19 cellular contexts compared by ENCODE assay signal in genomic region chr19:55393362-55393761, GRCh38. TPM values are rescaled to one million over a fixed set of nuclear protein-coding genes. Genes with fewer than 3 reads are reported as not detected.
A peak's percentile ranks its signal among the peaks of the same experiment; 100 is the strongest.
DNase-seq lines count a peak whose midpoint lies in the region; ATAC-seq and TF ChIP-seq lines count a peak whose summit lies in the region.
"Had no signal": no experiment of that assay in that cellular context is flagged by ENCODE, and none has a peak within 500 bp of the region (broad histone marks: within the 10 kb centered on the region; RNA-seq: fewer than 3 reads in every experiment).

No MANE protein-coding gene starts in this region.

- intact Hi-C loops in Calu3 (cut with micrococcal nuclease; ENCODE audit: unreplicated experiment), result no loop called here
- intact Hi-C loops in head of caudate nucleus (cut with DNase I), result no loop called here

- H3K27ac ChIP-seq in HUES48 (ENCODE audit: low read depth, low read length), result peak overlapping the region; percentile 76
- H3K27ac ChIP-seq in mesodermal cell (ENCODE audit: low read depth, low read length, severe bottlenecking), result peak overlapping the region; percentile 41
- H3K27ac ChIP-seq in CD8-positive, alpha-beta memory T cell (ENCODE audit: low read depth, low read length), result no peak overlapping the region
- H3K27ac ChIP-seq: HL-60, SK-N-MC had no signal

- no peaks in the 10 kb centered on the region for H3K27me3 ChIP-seq in HUES48 (ENCODE audit: control insufficient read depth, insufficient read depth, low read length)
- H3K27me3 ChIP-seq in CD8-positive, alpha-beta memory T cell (ENCODE audit: insufficient read depth, low read length, poor library complexity, severe bottlenecking), result no peaks in the 10 kb centered on the region

- H3K36me3 Mint-ChIP-seq in Calu3 (ENCODE audit: insufficient read depth, unreplicated experiment), result peaks cover 60% of the 10 kb centered on the region
- H3K36me3 Mint-ChIP-seq in brain, result peaks cover 29% of the 10 kb centered on the region
- peaks cover 0 to 42% (median 0%) of the 10 kb centered on the region in 3 donors for H3K36me3 Mint-ChIP-seq in CD8-positive, alpha-beta memory T cell

- CTCF ChIA-PET in Calu3 (lab: Charles Lee), result interaction anchor here (0.7 kb wide), 1 partner anchor 13 kb away, joined by 6 read pairs; no protein-coding TSS in a partner anchor
- CTCF ChIA-PET in CD8-positive, alpha-beta memory T cell (lab: Charles Lee), result interaction anchor here (1.4 to 1.6 kb wide), 2 partner anchors 9 to 10 kb away, joined by 3 to 4 read pairs; partner anchors contain the start of gene TMEM238

- DNase-seq in Calu3 (no peak), head of caudate nucleus (no peak)
- DNase-seq in CD8-positive, alpha-beta memory T cell, result no peak
- DNase-seq: Karpas-422, NCI-H1417, NCI-H1930, NCI-H2171, NCI-H446 treated with DMSO at 0.1 percent for 48 hours, NCI-H748 treated with DMSO at 0.1 percent for 48 hours had no signal

- TF ChIP-seq CTCF in Calu3 (IDR thresholded peaks at IDR 0.05; ENCODE audit: unreplicated experiment) (no peak), brain (conservative IDR thresholded peaks at IDR 0.05) (no peak)

- no peak overlapping the region for H3K9ac ChIP-seq in HUES48 (ENCODE audit: low read depth, low read length)

- H3K4me3 ChIP-seq in HUES48 (ENCODE audit: low read depth, low read length) (no peak overlapping the region), mesodermal cell (ENCODE audit: extremely low read depth, insufficient read depth, low read length, poor library complexity, severe bottlenecking) (no peak overlapping the region)
- H3K4me3 ChIP-seq in CD8-positive, alpha-beta memory T cell (ENCODE audit: low read length), result no peak overlapping the region
- H3K4me3 ChIP-seq: SK-N-MC had no signal

- peak overlapping the region; percentile 43 for H3K27ac Mint-ChIP-seq in Calu3 (ENCODE audit: unreplicated experiment)
- peak overlapping the region in 3 of 5 experiments; percentile 49 to 95 (median 74) for H3K27ac Mint-ChIP-seq in brain
- H3K27ac Mint-ChIP-seq in CD8-positive, alpha-beta memory T cell, result peak overlapping the region in 1 of 8 donors; percentile 58

- no TSS peak for BruUV-seq in Calu3 (replicated peaks; lab: Mats Ljungman, UMichigan)

- H3K4me3 Mint-ChIP-seq in Calu3 (ENCODE audit: low read depth, unreplicated experiment) (no peak overlapping the region), brain (no peak overlapping the region)
- no peak overlapping the region for H3K4me3 Mint-ChIP-seq in CD8-positive, alpha-beta memory T cell

- no peaks in the 10 kb centered on the region for H3K9me3 Mint-ChIP-seq in Calu3 (ENCODE audit: low read depth, unreplicated experiment)
- H3K9me3 Mint-ChIP-seq in brain, result no peaks in the 10 kb centered on the region
- H3K9me3 Mint-ChIP-seq in CD8-positive, alpha-beta memory T cell, result no peaks in the 10 kb centered on the region

- POLR2A ChIA-PET in CD8-positive, alpha-beta memory T cell (lab: Charles Lee), result no interaction called here

- no peaks in the 10 kb centered on the region for H3K27me3 Mint-ChIP-seq in Calu3 (ENCODE audit: unreplicated experiment)
- no peaks in the 10 kb centered on the region for H3K27me3 Mint-ChIP-seq in brain
- peaks cover 0 to 3% of the 10 kb centered on the region in 2 donors for H3K27me3 Mint-ChIP-seq in CD8-positive, alpha-beta memory T cell

- peaks cover 16% of the 10 kb centered on the region for H3K36me3 ChIP-seq in HUES48 (ENCODE audit: control insufficient read depth, insufficient read depth, low read length)
- H3K36me3 ChIP-seq in mesodermal cell (ENCODE audit: control insufficient read depth, insufficient read depth, low read length), result peaks cover 28% of the 10 kb centered on the region
- H3K36me3 ChIP-seq in CD8-positive, alpha-beta memory T cell (ENCODE audit: insufficient read depth, low read length), result peaks cover 8% of the 10 kb centered on the region

- H3K9me3 ChIP-seq in HUES48 (ENCODE audit: control insufficient read depth, insufficient read depth, low read length) (no peaks in the 10 kb centered on the region), mesodermal cell (ENCODE audit: control insufficient read depth, low read length) (no peaks in the 10 kb centered on the region)
- H3K9me3 ChIP-seq in CD8-positive, alpha-beta memory T cell (ENCODE audit: low read length), result no peaks in the 10 kb centered on the region

- H3K4me1 Mint-ChIP-seq in Calu3 (ENCODE audit: low read depth, unreplicated experiment), result peaks cover 15% of the 10 kb centered on the region
- H3K4me1 Mint-ChIP-seq in brain, result peaks cover 42% of the 10 kb centered on the region
- H3K4me1 Mint-ChIP-seq in CD8-positive, alpha-beta memory T cell, result peaks cover 26 to 44% (median 34%) of the 10 kb centered on the region in 3 donors

- 85 to 88% methylated on average over 2 to 4 of the region's 5 CpGs for WGBS in mesodermal cell (ENCODE audit: insufficient coverage in 2 of 2), 2 experiments

- H3K4me1 ChIP-seq in HUES48 (ENCODE audit: control insufficient read depth, insufficient read depth, low read length) (peaks cover 28% of the 10 kb centered on the region), mesodermal cell (ENCODE audit: control insufficient read depth, insufficient read depth, low read length, poor library complexity, severe bottlenecking) (peaks cover 19% of the 10 kb centered on the region)
- H3K4me1 ChIP-seq in CD8-positive, alpha-beta memory T cell (ENCODE audit: insufficient read depth, low read length), result peaks cover 19% of the 10 kb centered on the region

- no peak for ATAC-seq in GM21717 (IDR thresholded peaks at IDR 0.05; ENCODE audit: unreplicated experiment)
- ATAC-seq in GM18519 (IDR thresholded peaks at IDR 0.05; ENCODE audit: low FRiP score, unreplicated experiment), result no peak
- ATAC-seq: HCT116, Right ventricle myocardium inferior had no signal

RNA-seq across cellular contexts. Expression of gene RPL28, which starts 7.6 kb away (rescaled TPM):
- total RNA-seq in Calu3 (2022), result 1,462 and 1,520 TPM in 2 replicates
- 2,617 TPM for polyA plus RNA-seq in brain (ENCODE audit: insufficient read depth, low read depth, low replicate concordance)
- 2,245 TPM for polyA plus RNA-seq in mesodermal cell (2013, experiment 1 of 2)
- 1,934 TPM for polyA plus RNA-seq in mesodermal cell (2013, experiment 2 of 2)
- total RNA-seq in CD8-positive, alpha-beta memory T cell, result 1,000 to 10,000 TPM; 2,376 to 2,381 TPM
- 615 TPM for polyA plus RNA-seq in CD8-positive, alpha-beta memory T cell

RNA-seq across cellular contexts. Expression of gene TMEM238, which starts 9.3 kb away (rescaled TPM):
- total RNA-seq in Calu3 (2022), result 38.8 and 49.4 TPM in 2 replicates
- 2.9 TPM for polyA plus RNA-seq in brain (ENCODE audit: insufficient read depth, low read depth, low replicate concordance)
- not detected for polyA plus RNA-seq in mesodermal cell (2013, experiment 1 of 2)
- not detected for polyA plus RNA-seq in mesodermal cell (2013, experiment 2 of 2)
- total RNA-seq in CD8-positive, alpha-beta memory T cell, result 10 to 100 TPM; 13.3 to 14.1 TPM
- 1.9 TPM for polyA plus RNA-seq in CD8-positive, alpha-beta memory T cell
- polyA plus RNA-seq: AG04450 had no signal

RNA-seq across cellular contexts. Expression of gene UBE2S, which starts 14.2 kb away (rescaled TPM):
- total RNA-seq in Calu3 (2022), result 239 and 287 TPM in 2 replicates
- 222 TPM for polyA plus RNA-seq in brain (ENCODE audit: insufficient read depth, low read depth, low replicate concordance)
- 208 TPM for polyA plus RNA-seq in mesodermal cell (2013, experiment 1 of 2)
- polyA plus RNA-seq in mesodermal cell (2013, experiment 2 of 2), result 207 TPM
- 100 to 1,000 TPM; 263 to 291 TPM for total RNA-seq in CD8-positive, alpha-beta memory T cell
- polyA plus RNA-seq in CD8-positive, alpha-beta memory T cell, result 42.5 TPM

RNA-seq across cellular contexts. Expression of gene TMEM190, which starts 16.7 kb away (rescaled TPM):
- not detected in 2 replicates for total RNA-seq in Calu3 (2022)
- not detected for polyA plus RNA-seq in brain (ENCODE audit: insufficient read depth, low read depth, low replicate concordance)
- polyA plus RNA-seq in mesodermal cell (2013, experiment 1 of 2), result 1.8 TPM
- 3.9 TPM for polyA plus RNA-seq in mesodermal cell (2013, experiment 2 of 2)
- not detected for total RNA-seq in CD8-positive, alpha-beta memory T cell
- polyA plus RNA-seq in CD8-positive, alpha-beta memory T cell, result not detected
- total RNA-seq: Right ventricle myocardium inferior had no signal

RNA-seq across cellular contexts. Expression of gene IL11, which starts 23.1 kb away (rescaled TPM):
- total RNA-seq in Calu3 (2022), result 0.97 and 1.3 TPM in 2 replicates
- 0.41 TPM for polyA plus RNA-seq in brain (ENCODE audit: insufficient read depth, low read depth, low replicate concordance)
- 33.4 TPM for polyA plus RNA-seq in mesodermal cell (2013, experiment 1 of 2)
- 27.1 TPM for polyA plus RNA-seq in mesodermal cell (2013, experiment 2 of 2)
- under 1 TPM; 0.27 to 0.37 TPM for total RNA-seq in CD8-positive, alpha-beta memory T cell
- not detected for polyA plus RNA-seq in CD8-positive, alpha-beta memory T cell
- total RNA-seq: Right ventricle myocardium inferior had no signal
